Comparison of ENCODE assay signal across 8 cellular contexts in the genomic region with DNA sequence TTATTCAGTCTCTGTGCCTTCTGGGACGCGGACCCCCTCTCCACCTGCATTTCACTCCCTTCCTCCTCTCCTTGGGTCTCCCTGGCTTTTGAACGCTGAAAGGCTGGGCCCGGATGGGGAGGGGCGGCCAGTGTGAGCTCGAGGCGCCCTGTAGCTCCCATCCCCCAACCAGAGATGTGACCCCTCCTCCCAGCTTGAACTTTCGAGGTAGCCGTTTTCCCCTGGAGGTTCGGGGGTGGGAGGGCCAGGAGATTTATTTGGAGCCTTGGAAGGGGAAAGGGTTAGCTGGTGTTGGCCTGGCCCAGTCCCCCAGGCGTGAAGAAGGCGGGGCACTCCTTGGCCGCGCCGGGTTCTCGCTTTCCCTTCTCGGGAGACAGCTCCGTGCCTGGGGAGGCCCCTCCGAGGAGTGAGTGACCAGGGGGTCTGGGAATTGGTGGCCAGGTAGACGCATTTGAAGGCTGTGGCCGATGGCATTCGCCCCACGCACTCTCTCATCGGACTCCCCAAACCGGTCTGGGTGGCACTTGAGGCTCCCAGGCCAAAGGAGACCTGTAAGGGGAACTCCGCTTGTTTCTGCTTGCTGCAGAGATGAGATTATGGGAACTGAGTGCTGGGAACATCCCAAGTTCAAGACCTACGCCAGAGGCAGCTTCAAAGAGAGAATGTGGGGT. TPM values are rescaled to one million over a fixed set of nuclear protein-coding genes. Genes with fewer than 3 reads are reported as not detected.
DNase-seq lines count a peak whose midpoint lies in the region; ATAC-seq and TF ChIP-seq lines count a peak whose summit lies in the region.

No MANE protein-coding gene starts in this region.

- peaks cover 27% of the 10 kb centered on the region for H3K4me1 Mint-ChIP-seq in neural crest cell

- H3K27me3 Mint-ChIP-seq in neural crest cell (ENCODE audit: low read depth): no peaks in the 10 kb centered on the region

- H3K27ac Mint-ChIP-seq in neural crest cell (ENCODE audit: unreplicated experiment): peak overlapping the region; percentile 88

- peaks cover 9% of the 10 kb centered on the region for H3K36me3 Mint-ChIP-seq in neural crest cell (ENCODE audit: low read depth)

- H3K9me3 Mint-ChIP-seq in neural crest cell: no peaks in the 10 kb centered on the region

- H3K4me3 ChIP-seq in AG10803 (ENCODE audit: low read length) (peak overlapping the region; percentile 71), fibroblast of the aortic adventitia (ENCODE audit: low read depth, low read length) (peak overlapping the region; percentile 79)

- peak overlapping the region; percentile 95 for H3K4me3 Mint-ChIP-seq in neural crest cell

- TF ChIP-seq CTCF in AG10803 (conservative IDR thresholded peaks at IDR 0.05; ENCODE audit: low read length) (no peak), fibroblast of the aortic adventitia (IDR thresholded peaks at IDR 0.05; ENCODE audit: insufficient read depth, low read length) (no peak), neural crest cell (conservative IDR thresholded peaks at IDR 0.05) (no peak)

- ATAC-seq in HG02798 (IDR thresholded peaks at IDR 0.05; ENCODE audit: poor library complexity, unreplicated experiment) (peak; percentile 25), HG02678 (IDR thresholded peaks at IDR 0.05; ENCODE audit: unreplicated experiment) (no peak)

- no peak for DNase-seq in AG10803 (ENCODE audit: low read depth)
- DNase-seq in activated CD8-positive, alpha-beta memory T cell treated with anti-CD3 and anti-CD28 coated beads, Interleukin-2, amount 50 U/mL, for 48 hours: peak; percentile 55
- no peak for DNase-seq in fibroblast of the aortic adventitia (ENCODE audit: low read depth)
- DNase-seq in neural crest cell (ENCODE audit: low read depth, low spot score): peak; percentile 18
- DNase-seq in occipital lobe (lab: John Stamatoyannopoulos, UW): no peak
- no peak for DNase-seq in NCI-H1930 (lab: John Stamatoyannopoulos, UW)

RNA-seq across cellular contexts. Expression of gene LDAF1, which starts 0.9 kb away (rescaled TPM):
- total RNA-seq in fibroblast of the aortic adventitia (ENCODE audit: low replicate concordance) (73.6 and 83.0 TPM in 2 replicates), neural crest cell (25.4 and 26.9 TPM in 2 replicates), occipital lobe (71.4 TPM)

RNA-seq across cellular contexts. Expression of gene DNAH3, which starts 8.8 kb away (rescaled TPM):
- total RNA-seq in fibroblast of the aortic adventitia (ENCODE audit: low replicate concordance): not detected in 2 replicates
- total RNA-seq in neural crest cell: 0.07 and 0.41 TPM in 2 replicates
- total RNA-seq in occipital lobe: 0.31 TPM

RNA-seq across cellular contexts. Expression of gene ZP2, which starts 52.0 kb away (rescaled TPM):
- not detected in 2 replicates for total RNA-seq in fibroblast of the aortic adventitia (ENCODE audit: low replicate concordance)
- total RNA-seq in neural crest cell: not detected in 2 replicates
- total RNA-seq in occipital lobe: not detected

Comparison
In these comparisons a context has a peak if more than half of its experiments do, and no peak if none do; other contexts are left out.
1. DNase-seq: peak in activated CD8-positive, alpha-beta memory T cell treated with anti-CD3 and anti-CD28 coated beads, Interleukin-2, amount 50 U/mL, for 48 hours (single experiment) and neural crest cell (single experiment); none in AG10803 (single experiment), fibroblast of the aortic adventitia (single experiment), occipital lobe (single experiment) and NCI-H1930 (0 of 2).